ENCODE assay signal across 8 cellular contexts in genomic region chr11:16785520-16786128, GRCh38. TPM values are rescaled to one million over a fixed set of nuclear protein-coding genes. Genes with fewer than 3 reads are reported as not detected.
A peak's percentile ranks its signal among the peaks of the same experiment; 100 is the strongest.
DNase-seq lines count a peak whose midpoint lies in the region; TF ChIP-seq lines count a peak whose summit lies in the region.

No MANE protein-coding gene starts in this region.

- TF ChIP-seq EP300 in SK-N-SH (IDR thresholded peaks at IDR 0.05; ENCODE audit: borderline replicate concordance in 1 of 2, low read depth in 1 of 2, low read length in 1 of 2): no peak

- POLR2A ChIA-PET in SK-N-SH (lab: Yijun Ruan, JAX): no interaction called here

- no peaks in the 10 kb centered on the region for H3K27me3 ChIP-seq in H7 (ENCODE audit: control insufficient read depth, insufficient read depth, low read length)
- H3K27me3 ChIP-seq in SK-N-SH (ENCODE audit: insufficient read depth): no peaks in the 10 kb centered on the region
- H3K27me3 ChIP-seq in adrenal gland: no peaks in the 10 kb centered on the region
- no peaks in the 10 kb centered on the region for H3K27me3 ChIP-seq in right atrium auricular region

- TF ChIP-seq RAD21 in SK-N-SH (IDR thresholded peaks at IDR 0.05; ENCODE audit: low read length): peak; percentile 87

- intact Hi-C loops in adrenal gland (cut with DNase I): loop anchor here (10.0 kb wide), 1 partner anchor 279 kb away; no protein-coding TSS in a partner anchor

- H3K9me3 ChIP-seq in SK-N-SH (no peaks in the 10 kb centered on the region), adrenal gland (replicated peaks in 1 of 3) (no peaks in the 10 kb centered on the region), right atrium auricular region (no peaks in the 10 kb centered on the region)

- peaks cover 13% of the 10 kb centered on the region for H3F3A ChIP-seq in SK-N-SH (replicated peaks; ENCODE audit: insufficient read depth)

- WGBS in SK-N-SH (ENCODE audit: low lambda C conversion rate): 44% methylated on average over 7 of the region's 7 CpGs
- WGBS in adrenal gland, 4 donors: 41 to 89% (median 51%) methylated on average over 3 to 7 of the region's 7 CpGs

- no peak overlapping the region for H3K27ac ChIP-seq in SK-N-SH (ENCODE audit: low read depth in 2 of 2, low read length in 1 of 2)
- no peak overlapping the region for H3K27ac ChIP-seq in adrenal gland
- peak overlapping the region in 1 of 2 donors; percentile 54 for H3K27ac ChIP-seq in right atrium auricular region

- no peak overlapping the region for H3K9ac ChIP-seq in SK-N-SH

- CTCF ChIA-PET in SK-N-SH (lab: Yijun Ruan, JAX): interaction anchor here (0.5 to 6.3 kb wide), 46 partner anchors 8 to 702 kb away, joined by 3 to 46 read pairs (median 4); no protein-coding TSS in a partner anchor

- H3K4me1 ChIP-seq in SK-N-SH (ENCODE audit: control insufficient read depth in 1 of 2, insufficient read depth in 2 of 2, low read depth in 1 of 2, low read length in 1 of 2) (peaks cover 0 to 5% of the 10 kb centered on the region in 2 experiments; a peak in 2 of 4 replicates), adrenal gland (replicated peaks in 1 of 2) (peaks cover 0 to 7% of the 10 kb centered on the region in 2 donors), right atrium auricular region (peaks cover 0 to 61% of the 10 kb centered on the region in 2 donors)

- H4K20me1 ChIP-seq in SK-N-SH (ENCODE audit: insufficient read depth): no peaks in the 10 kb centered on the region

- TF ChIP-seq POLR2A in adrenal gland (IDR thresholded peaks at IDR 0.05): no peak

- H2AFZ ChIP-seq in SK-N-SH (ENCODE audit: low read depth): no peak overlapping the region

- no peaks in the 10 kb centered on the region for H3K9me2 ChIP-seq in SK-N-SH

- H3K79me2 ChIP-seq in SK-N-SH (ENCODE audit: insufficient read depth): no peaks in the 10 kb centered on the region

- DNase-seq in GM12865 (ENCODE audit: low read depth) (peak; percentile 73), H7 (peak; percentile 91), LoVo (ENCODE audit: low spot score) (peak; percentile 59), SK-N-SH (peak; percentile 84), adrenal gland (peak; percentile 69 to 89 (median 80)), right atrium auricular region (ENCODE audit: low spot score) (peak; percentile 91), retinal pigment epithelial cell (ENCODE audit: low read depth) (peak; percentile 26), KG1 (lab: John Stamatoyannopoulos, UW) (no peak)

- TF ChIP-seq CTCF in GM12865 (IDR thresholded peaks at IDR 0.05; ENCODE audit: insufficient read depth, low read depth, low read length, missing control alignments): peak; percentile 94
- TF ChIP-seq CTCF in SK-N-SH (IDR thresholded peaks at IDR 0.05): peak; percentile 89
- peak; percentile 79 to 86 (median 82) for TF ChIP-seq CTCF in adrenal gland (IDR thresholded peaks at IDR 0.05)
- TF ChIP-seq CTCF in right atrium auricular region (IDR thresholded peaks at IDR 0.05): peak; percentile 89 to 94
- TF ChIP-seq CTCF in retinal pigment epithelial cell (conservative IDR thresholded peaks at IDR 0.05; ENCODE audit: low read depth, low read length): peak; percentile 91

- H3K4me3 ChIP-seq in GM12865 (ENCODE audit: low read depth, low read length) (no peak overlapping the region), H7 (ENCODE audit: insufficient read depth, low read depth, low read length) (no peak overlapping the region), SK-N-SH (ENCODE audit: low read depth in 2 of 2, low read length in 1 of 2) (peak overlapping the region in 1 of 2 experiments; percentile 7; a peak in 1 of 4 replicates), adrenal gland (no peak overlapping the region), right atrium auricular region (no peak overlapping the region), retinal pigment epithelial cell (ENCODE audit: low read length) (no peak overlapping the region)

- H3K4me2 ChIP-seq in SK-N-SH: no peak overlapping the region

- H3K36me3 ChIP-seq in H7 (replicated peaks; ENCODE audit: control insufficient read depth, insufficient read depth, low read length): no peaks in the 10 kb centered on the region
- no peaks in the 10 kb centered on the region for H3K36me3 ChIP-seq in SK-N-SH (replicated peaks in 1 of 2; ENCODE audit: control insufficient read depth in 1 of 2, insufficient read depth in 2 of 2, low read length in 1 of 2)
- no peaks in the 10 kb centered on the region for H3K36me3 ChIP-seq in adrenal gland (replicated peaks in 1 of 2)
- no peaks in the 10 kb centered on the region for H3K36me3 ChIP-seq in right atrium auricular region

TF ChIP-seq in SK-N-SH, 30 proteins besides CTCF, POLR2A, EP300 and RAD21:
- TF ChIP-seq SMC3 (IDR thresholded peaks at IDR 0.05; ENCODE audit: low read depth, low read length) (peak; percentile 76), ELF1 (IDR thresholded peaks at IDR 0.05) (no peak)
TF ChIP-seq in SK-N-SH: peak in this region for 1.

RNA-seq across cellular contexts. Expression of gene C11orf58, which starts 47.2 kb away (rescaled TPM):
- total RNA-seq in H7 (2014; rRNA removed; shearing (Covaris generic)): 118 and 127 TPM in 2 replicates
- 94.4 and 150 TPM in 2 replicates for polyA plus RNA-seq in SK-N-SH (2012; rRNA removed)
- 128 and 267 TPM in 2 replicates for polyA plus RNA-seq in SK-N-SH (2012; cell fraction: cytosol; rRNA removed)
- polyA plus RNA-seq in SK-N-SH (2012; cell fraction: nucleus; rRNA removed): 48.2 and 72.3 TPM in 2 replicates
- 100 to 1,000 TPM; 107 to 297 (median 125) TPM for total RNA-seq in adrenal gland
- 100 to 1,000 TPM in 1 of 3 donors, 10 to 100 TPM in 2; 63.7 to 251 (median 85.7) TPM for polyA plus RNA-seq in adrenal gland
- 100 to 1,000 TPM; 120 to 128 TPM for total RNA-seq in right atrium auricular region
